27 cellular contexts compared by ENCODE assay signal in genomic region chr1:200849430-200849829, GRCh38. TPM values are rescaled to one million over a fixed set of nuclear protein-coding genes. Genes with fewer than 3 reads are reported as not detected.
A peak's percentile ranks its signal among the peaks of the same experiment; 100 is the strongest.
DNase-seq lines count a peak whose midpoint lies in the region; ATAC-seq, FAIRE-seq and TF ChIP-seq lines count a peak whose summit lies in the region.
"Had no signal": no experiment of that assay in that cellular context is flagged by ENCODE, and none has a peak within 500 bp of the region (broad histone marks: within the 10 kb centered on the region; RNA-seq: fewer than 3 reads in every experiment).

No MANE protein-coding gene starts in this region.

- no peak for TF ChIP-seq RAD21 in HepG2 (CRISPR knock-in tag; IDR thresholded peaks at IDR 0.05)

- no peak overlapping the region for H3K9ac ChIP-seq in HepG2 (ENCODE audit: insufficient read depth, low read depth, low read length)
- H3K9ac ChIP-seq in PC-3 (ENCODE audit: low read length), result no peak overlapping the region
- H3K9ac ChIP-seq in trophoblast cell (ENCODE audit: low read length), result no peak overlapping the region
- H3K9ac ChIP-seq: BLaER1 had no signal

- H3K14ac ChIP-seq in trophoblast cell (ENCODE audit: low read length), result no peak overlapping the region

- peak overlapping the region; percentile 1 for H4K8ac ChIP-seq in trophoblast cell (ENCODE audit: low read depth, low read length)

- H3K23ac ChIP-seq in trophoblast cell (ENCODE audit: low read length), result no peak overlapping the region

- no peak for TF ChIP-seq POLR2A in HepG2 (IDR thresholded peaks at IDR 0.05; ENCODE audit: insufficient read depth in 1 of 2, low read depth in 2 of 2, low read length in 2 of 2)
- no peak for TF ChIP-seq POLR2A in right lobe of liver (IDR thresholded peaks at IDR 0.05)

- H3K4me3 ChIP-seq in HepG2 (replicated peaks in 1 of 3; ENCODE audit: insufficient read depth in 1 of 3, low read depth in 2 of 3, low read length in 3 of 3) (no peak overlapping the region), right lobe of liver (no peak overlapping the region), PC-3 (ENCODE audit: low read length) (no peak overlapping the region), trophoblast cell (ENCODE audit: low read depth, low read length) (no peak overlapping the region)
- H3K4me3 ChIP-seq: A549, BLaER1 had no signal

- no peaks in the 10 kb centered on the region for H3K79me2 ChIP-seq in HepG2 (ENCODE audit: insufficient read depth, low read length)
- no peaks in the 10 kb centered on the region for H3K79me2 ChIP-seq in PC-3 (ENCODE audit: low read length)
- H3K79me2 ChIP-seq in trophoblast cell (ENCODE audit: control insufficient read depth, insufficient read depth, low read length, poor library complexity), result no peaks in the 10 kb centered on the region

- TSS peak; percentile 36 for BruUV-seq in HepG2 (replicated peaks; lab: Mats Ljungman, UMichigan)
- TSS peak; percentile 24 for BruUV-seq in PC-3 (replicated peaks; lab: Mats Ljungman, UMichigan)

- H4K12ac ChIP-seq in trophoblast cell (ENCODE audit: low read depth, low read length), result no peak overlapping the region

- no peaks in the 10 kb centered on the region for H3F3A ChIP-seq in PC-3 (ENCODE audit: low read length, unreplicated experiment)

- H2AK5ac ChIP-seq in trophoblast cell (ENCODE audit: low read length), result no peak overlapping the region

- TF ChIP-seq CTCF in HepG2 (CRISPR knock-in tag; IDR thresholded peaks at IDR 0.05), result no peak
- TF ChIP-seq CTCF in right lobe of liver (IDR thresholded peaks at IDR 0.05), result no peak
- TF ChIP-seq CTCF in PC-3 (conservative IDR thresholded peaks at IDR 0.05; ENCODE audit: low read depth, low read length), result no peak
- TF ChIP-seq CTCF in natural killer cell (IDR thresholded peaks at IDR 0.05), result no peak

- H3K9me2 ChIP-seq in PC-3 (replicated peaks; ENCODE audit: low read length), result no peaks in the 10 kb centered on the region

- no peak overlapping the region for H3K4me3 Mint-ChIP-seq in natural killer cell
- H3K4me3 Mint-ChIP-seq: CD14-positive monocyte; CD4-positive, alpha-beta memory T cell; CD4-positive, CD25-positive, alpha-beta regulatory T cell; CD8-positive, alpha-beta memory T cell had no signal

- no peak overlapping the region for H4K91ac ChIP-seq in trophoblast cell (ENCODE audit: low read depth, low read length)

- CTCF ChIA-PET in HepG2 (lab: Yijun Ruan, JAX; ENCODE audit: low intra/inter-chr PET ratio, low total read pairs), result no interaction called here
- CTCF ChIA-PET in PC-3 (lab: Charles Lee), result no interaction called here

- H4K20me1 ChIP-seq in HepG2 (ENCODE audit: insufficient read depth, low read length) (no peaks in the 10 kb centered on the region), PC-3 (ENCODE audit: low read length) (no peaks in the 10 kb centered on the region)
- H4K20me1 ChIP-seq: BLaER1 had no signal

- no peaks in the 10 kb centered on the region for H3K79me1 ChIP-seq in trophoblast cell (ENCODE audit: low read length)

- no peak overlapping the region for H2BK12ac ChIP-seq in trophoblast cell (ENCODE audit: low read length)

- H3K36me3 Mint-ChIP-seq in natural killer cell, result no peaks in the 10 kb centered on the region
- peaks cover 18 to 23% of the 10 kb centered on the region in 2 donors for H3K36me3 Mint-ChIP-seq in activated naive CD4-positive, alpha-beta T cell treated with anti-CD3 and anti-CD28 coated beads, Interleukin-2, amount 50 U/mL, for 72 hours

- H3K27ac ChIP-seq in HepG2 (ENCODE audit: extremely low read length, insufficient read depth, low read length) (no peak overlapping the region), right lobe of liver (no peak overlapping the region), PC-3 (ENCODE audit: low read length) (no peak overlapping the region), trophoblast cell (ENCODE audit: low read depth, low read length) (no peak overlapping the region)
- H3K27ac ChIP-seq: 22Rv1, A549, BLaER1 had no signal

- in situ Hi-C loops in HepG2 (cut with HindIII; ENCODE audit: extremely low pct_ligation_motif_present, low pct_unique_long_range_greater_than_20kb), result no loop called here

- peaks cover 17 to 22% of the 10 kb centered on the region in 2 donors for H3K4me1 Mint-ChIP-seq in natural killer cell
- H3K4me1 Mint-ChIP-seq: CD4-positive, CD25-positive, alpha-beta regulatory T cell had no signal

- no peak overlapping the region for H3K18ac ChIP-seq in trophoblast cell (ENCODE audit: low read length)

- WGBS in HepG2 (ENCODE audit: low lambda C conversion rate), result 89% methylated on average over 6 of the region's 6 CpGs
- WGBS in right lobe of liver (ENCODE audit: insufficient coverage, low coverage, low lambda C conversion rate, missing lambda C conversion rate), result 86% methylated on average over 6 of the region's 6 CpGs
- no CpG with 5 or more reads among the region's 6 CpGs for WGBS in trophoblast cell (ENCODE audit: extremely low coverage, insufficient coverage, insufficient read length)

- H2AFZ ChIP-seq in HepG2 (ENCODE audit: low read length) (no peak overlapping the region), PC-3 (ENCODE audit: low read length) (no peak overlapping the region), trophoblast cell (ENCODE audit: insufficient read depth, low read length, poor library complexity) (no peak overlapping the region)

- H2BK5ac ChIP-seq in trophoblast cell (ENCODE audit: low read depth, low read length, poor library complexity), result no peak overlapping the region

- no peaks in the 10 kb centered on the region for H3K9me3 Mint-ChIP-seq in natural killer cell
- no peaks in the 10 kb centered on the region for H3K9me3 Mint-ChIP-seq in activated naive CD4-positive, alpha-beta T cell treated with anti-CD3 and anti-CD28 coated beads, Interleukin-2, amount 50 U/mL, for 72 hours
- H3K9me3 Mint-ChIP-seq: CD4-positive, alpha-beta memory T cell; CD4-positive, CD25-positive, alpha-beta regulatory T cell; CD8-positive, alpha-beta memory T cell had no signal

- H3K9me3 ChIP-seq in HepG2 (ENCODE audit: low read length) (no peaks in the 10 kb centered on the region), right lobe of liver (no peaks in the 10 kb centered on the region), PC-3 (ENCODE audit: low read length) (no peaks in the 10 kb centered on the region), trophoblast cell (ENCODE audit: insufficient read depth, low read depth, low read length) (no peaks in the 10 kb centered on the region)
- H3K9me3 ChIP-seq: A549, BE2C, BLaER1 had no signal

- ATAC-seq in HepG2, result no peak
- no peak for ATAC-seq in right lobe of liver
- no peak for ATAC-seq in PC-3
- ATAC-seq in natural killer cell, result peak in 2 of 3 donors; percentile 38 to 57
- no peak for ATAC-seq in HG02870 (IDR thresholded peaks at IDR 0.05; ENCODE audit: unreplicated experiment)
- no peak for ATAC-seq in activated naive CD4-positive, alpha-beta T cell treated with anti-CD3 and anti-CD28 coated beads, Interleukin-2, amount 50 U/mL, for 72 hours
- ATAC-seq: A549 had no signal

- H3K4me1 ChIP-seq in HepG2 (ENCODE audit: insufficient read depth, low read length) (no peaks in the 10 kb centered on the region; the same call in 1 of the 2 replicates), right lobe of liver (no peaks in the 10 kb centered on the region), PC-3 (ENCODE audit: insufficient read depth, low read length) (peaks cover 6% of the 10 kb centered on the region), trophoblast cell (ENCODE audit: control insufficient read depth in 1 of 2, insufficient read depth in 2 of 2, low read length in 2 of 2) (no peaks in the 10 kb centered on the region)
- H3K4me1 ChIP-seq: BE2C, BLaER1 had no signal

- POLR2A ChIA-PET in HepG2 (lab: Yijun Ruan, JAX), result no interaction called here
- POLR2A ChIA-PET in PC-3 (lab: Charles Lee; ENCODE audit: unreplicated experiment), result no interaction called here

- no peak overlapping the region for H3K27ac Mint-ChIP-seq in natural killer cell
- H3K27ac Mint-ChIP-seq in activated naive CD4-positive, alpha-beta T cell treated with anti-CD3 and anti-CD28 coated beads, Interleukin-2, amount 50 U/mL, for 72 hours, result no peak overlapping the region
- H3K27ac Mint-ChIP-seq: CD14-positive monocyte; CD4-positive, alpha-beta memory T cell; CD4-positive, CD25-positive, alpha-beta regulatory T cell; CD8-positive, alpha-beta memory T cell had no signal

- no peak overlapping the region for H3K4ac ChIP-seq in trophoblast cell (ENCODE audit: low read depth, low read length)

- H3K27me3 ChIP-seq in HepG2 (ENCODE audit: control insufficient read depth in 1 of 2, insufficient read depth in 2 of 2, low read length in 2 of 2) (no peaks in the 10 kb centered on the region; a peak in 1 of 5 replicates), right lobe of liver (no peaks in the 10 kb centered on the region), PC-3 (ENCODE audit: low read length) (peaks cover 40% of the 10 kb centered on the region), trophoblast cell (ENCODE audit: insufficient read depth, low read length) (no peaks in the 10 kb centered on the region)
- H3K27me3 ChIP-seq: BE2C, BLaER1 had no signal

- H3K27me3 Mint-ChIP-seq in natural killer cell (ENCODE audit: low read depth in 2 of 2), result peaks cover 9% of the 10 kb centered on the region in 2 donors
- H3K27me3 Mint-ChIP-seq: CD4-positive, alpha-beta memory T cell; CD4-positive, CD25-positive, alpha-beta regulatory T cell had no signal

- no peak overlapping the region for H3K4me2 ChIP-seq in HepG2 (ENCODE audit: low read depth, low read length)
- no peak overlapping the region for H3K4me2 ChIP-seq in PC-3 (ENCODE audit: low read length)
- H3K4me2 ChIP-seq in trophoblast cell (ENCODE audit: low read length), result no peak overlapping the region
- H3K4me2 ChIP-seq: A549, BLaER1 had no signal

- DNase-seq in HepG2 (ENCODE audit: low spot score) (no peak), right lobe of liver (no peak), PC-3 (no peak), natural killer cell (no peak), trophoblast cell (no peak), head of caudate nucleus (no peak)
- DNase-seq in activated naive CD4-positive, alpha-beta T cell treated with anti-CD3 and anti-CD28 coated beads, Interleukin-2, amount 50 U/mL, for 72 hours (ENCODE audit: low spot score in 2 of 2), result no peak
- DNase-seq: ACHN; BE2C; C1 segment of cervical spinal cord; CD4-positive, alpha-beta memory T cell; CD4-positive, CD25-positive, alpha-beta regulatory T cell; CD8-positive, alpha-beta memory T cell; COR-L47; DMS79 treated with DMSO at 0.1 percent for 48 hours; GF-D8 had no signal

- no peak for FAIRE-seq in HepG2 (lab: Jason Lieb, UNC)
- FAIRE-seq: A549, D721Med, G401.6, GM12892, GM18507 had no signal

- H2BK120ac ChIP-seq in trophoblast cell (ENCODE audit: insufficient read depth, low read length, poor library complexity), result no peak overlapping the region

- peaks cover 4 to 31% of the 10 kb centered on the region in 2 experiments; a peak in 4 of 5 replicates for H3K36me3 ChIP-seq in HepG2 (replicated peaks in 1 of 2; ENCODE audit: control insufficient read depth in 1 of 2, insufficient read depth in 2 of 2, low read length in 2 of 2)
- peaks cover 0 to 15% (median 7%) of the 10 kb centered on the region in 4 donors for H3K36me3 ChIP-seq in right lobe of liver
- peaks cover 26% of the 10 kb centered on the region for H3K36me3 ChIP-seq in PC-3 (ENCODE audit: low read depth, low read length)
- H3K36me3 ChIP-seq in trophoblast cell (ENCODE audit: control insufficient read depth in 1 of 2, insufficient read depth in 2 of 2, low read length in 2 of 2), result peaks cover 8 to 23% of the 10 kb centered on the region in 2 experiments

- TF ChIP-seq EP300 in HepG2 (IDR thresholded peaks at IDR 0.05; ENCODE audit: low read depth in 2 of 2, low read length in 2 of 2) (no peak), HepG2 (CRISPR knock-in tag; IDR thresholded peaks at IDR 0.05; ENCODE audit: borderline replicate concordance) (no peak)

- intact Hi-C loops in HepG2 (cut with micrococcal nuclease; ENCODE audit: unreplicated experiment), result no loop called here
- intact Hi-C loops in right lobe of liver (cut with DNase I), result no loop called here
- intact Hi-C loops in PC-3 (cut with micrococcal nuclease), result loop anchor here (10.0 kb wide), 1 partner anchor 1065 kb away; no protein-coding TSS in a partner anchor
- intact Hi-C loops in natural killer cell (cut with micrococcal nuclease), result no loop called here
- intact Hi-C loops in head of caudate nucleus (cut with DNase I), result no loop called here

RNA-seq across cellular contexts. Expression of gene GPR25, which starts 23.4 kb away (rescaled TPM):
- total RNA-seq in HepG2 (2016; rRNA removed; fragmentation: Illumina TruSeq; extraction: Trizol) (not detected in 2 replicates), right lobe of liver (not detected), PC-3 (2014; rRNA removed) (not detected in 2 replicates), natural killer cell (1 to 10 TPM; 2.1 to 9.4 (median 2.7) TPM)
- not detected in 2 replicates for total RNA-seq in HepG2 (2016; cell fraction: cytosol; rRNA removed; fragmentation: Illumina TruSeq; extraction: Trizol; ENCODE audit: low read depth)
- total RNA-seq in HepG2 (2016; cell fraction: insoluble cytoplasmic fraction; rRNA removed; fragmentation: Illumina TruSeq; extraction: Trizol), result not detected in 2 replicates
- not detected in 2 replicates for total RNA-seq in HepG2 (2016; cell fraction: membrane; rRNA removed; fragmentation: Illumina TruSeq; extraction: Trizol)
- total RNA-seq in HepG2 (2016; cell fraction: nucleus; rRNA removed; fragmentation: Illumina TruSeq; extraction: Trizol), result not detected in 2 replicates
- polyA plus RNA-seq in HepG2 (2011; rRNA removed), result not detected in 2 replicates
- polyA plus RNA-seq in HepG2 (2011; cell fraction: cytosol; rRNA removed), result not detected in 2 replicates
- 0.14 TPM in 1 of 2 replicates, not detected in the other for polyA plus RNA-seq in HepG2 (2011; cell fraction: nucleus; rRNA removed)
- not detected in 2 replicates for polyA plus RNA-seq in HepG2 (2012)
- not detected in 2 replicates for polyA plus RNA-seq in HepG2 (2016; cell fraction: cytosol; fragmentation: Illumina TruSeq; extraction: Trizol; ENCODE audit: low read depth)
- polyA plus RNA-seq in HepG2 (2016; cell fraction: insoluble cytoplasmic fraction; fragmentation: Illumina TruSeq; extraction: Trizol; ENCODE audit: low read depth), result not detected in 2 replicates
- polyA plus RNA-seq in HepG2 (2016; cell fraction: membrane; fragmentation: Illumina TruSeq; extraction: Trizol; ENCODE audit: low read depth), result not detected in 2 replicates
- polyA plus RNA-seq in HepG2 (2016; cell fraction: nucleus; fragmentation: Illumina TruSeq; extraction: Trizol; ENCODE audit: insufficient read depth, low read depth), result not detected in 2 replicates
- polyA minus RNA-seq in HepG2 (2011; rRNA and poly(A)+ RNA removed; ENCODE audit: low replicate concordance), result not detected in 2 replicates
- polyA minus RNA-seq in HepG2 (2011; cell fraction: cytosol; rRNA and poly(A)+ RNA removed), result not detected in 2 replicates
- not detected in 2 replicates for polyA minus RNA-seq in HepG2 (2011; cell fraction: nucleus; rRNA and poly(A)+ RNA removed)
- 0.08 and 0.10 TPM in 2 replicates for polyA plus RNA-seq in trophoblast cell (2013)
- total RNA-seq in activated naive CD4-positive, alpha-beta T cell treated with anti-CD3 and anti-CD28 coated beads, Interleukin-2, amount 50 U/mL, for 72 hours, result not detected
- total RNA-seq: A172 had no signal
- polyA plus RNA-seq: A549, AG04450 had no signal

RNA-seq across cellular contexts. Expression of gene INAVA, which starts 45.3 kb away (rescaled TPM):
- total RNA-seq in HepG2 (2016; rRNA removed; fragmentation: Illumina TruSeq; extraction: Trizol) (11.7 and 13.5 TPM in 2 replicates), right lobe of liver (under 1 TPM; 0.29 to 0.55 (median 0.41) TPM), PC-3 (2014; rRNA removed) (102 and 128 TPM in 2 replicates), natural killer cell (under 1 TPM in 2 of 3 donors, not detected in 1; 0.13 to 0.18 TPM)
- 3.1 and 3.9 TPM in 2 replicates for total RNA-seq in HepG2 (2016; cell fraction: cytosol; rRNA removed; fragmentation: Illumina TruSeq; extraction: Trizol; ENCODE audit: low read depth)
- total RNA-seq in HepG2 (2016; cell fraction: insoluble cytoplasmic fraction; rRNA removed; fragmentation: Illumina TruSeq; extraction: Trizol), result 10.6 and 11.8 TPM in 2 replicates
- 8.9 and 10.3 TPM in 2 replicates for total RNA-seq in HepG2 (2016; cell fraction: membrane; rRNA removed; fragmentation: Illumina TruSeq; extraction: Trizol)
- 11.6 and 14.2 TPM in 2 replicates for total RNA-seq in HepG2 (2016; cell fraction: nucleus; rRNA removed; fragmentation: Illumina TruSeq; extraction: Trizol)
- 6.0 and 6.4 TPM in 2 replicates for polyA plus RNA-seq in HepG2 (2011; rRNA removed)
- 3.9 and 5.0 TPM in 2 replicates for polyA plus RNA-seq in HepG2 (2011; cell fraction: cytosol; rRNA removed)
- polyA plus RNA-seq in HepG2 (2011; cell fraction: nucleus; rRNA removed), result 18.1 and 23.0 TPM in 2 replicates
- polyA plus RNA-seq in HepG2 (2012), result 3.4 and 3.6 TPM in 2 replicates
- polyA plus RNA-seq in HepG2 (2016; cell fraction: cytosol; fragmentation: Illumina TruSeq; extraction: Trizol; ENCODE audit: low read depth), result 1.4 and 1.5 TPM in 2 replicates
- 10.3 and 14.8 TPM in 2 replicates for polyA plus RNA-seq in HepG2 (2016; cell fraction: insoluble cytoplasmic fraction; fragmentation: Illumina TruSeq; extraction: Trizol; ENCODE audit: low read depth)
- polyA plus RNA-seq in HepG2 (2016; cell fraction: membrane; fragmentation: Illumina TruSeq; extraction: Trizol; ENCODE audit: low read depth), result 4.6 and 5.4 TPM in 2 replicates
- polyA plus RNA-seq in HepG2 (2016; cell fraction: nucleus; fragmentation: Illumina TruSeq; extraction: Trizol; ENCODE audit: insufficient read depth, low read depth), result 28.3 and 29.7 TPM in 2 replicates
- polyA minus RNA-seq in HepG2 (2011; rRNA and poly(A)+ RNA removed; ENCODE audit: low replicate concordance), result 0.42 and 11.2 TPM in 2 replicates
- 4.3 and 7.2 TPM in 2 replicates for polyA minus RNA-seq in HepG2 (2011; cell fraction: cytosol; rRNA and poly(A)+ RNA removed)
- 6.0 and 7.9 TPM in 2 replicates for polyA minus RNA-seq in HepG2 (2011; cell fraction: nucleus; rRNA and poly(A)+ RNA removed)
- 28.5 and 30.7 TPM in 2 replicates for polyA plus RNA-seq in trophoblast cell (2013)
- total RNA-seq in activated naive CD4-positive, alpha-beta T cell treated with anti-CD3 and anti-CD28 coated beads, Interleukin-2, amount 50 U/mL, for 72 hours, result under 1 TPM; 0.09 to 0.88 TPM
- total RNA-seq: CD4-positive, CD25-positive, alpha-beta regulatory T cell had no signal
- polyA plus RNA-seq: CD14-positive monocyte had no signal

Comparison
In these comparisons a context has a peak if more than half of its experiments do, and no peak if none do; other contexts are left out.
1. ATAC-seq: peak in natural killer cell (2 of 3); none in HepG2 (single experiment), right lobe of liver (0 of 4), PC-3 (single experiment), HG02870 (single experiment) and activated naive CD4-positive, alpha-beta T cell treated with anti-CD3 and anti-CD28 coated beads, Interleukin-2, amount 50 U/mL, for 72 hours (0 of 2).